ENCODE assay signal across 10 cellular contexts in genomic region chr6:107657373-107657754, GRCh38.
DNase-seq lines count a peak whose midpoint lies in the region; ATAC-seq and TF ChIP-seq lines count a peak whose summit lies in the region.
"Had no signal": no experiment of that assay in that cellular context is flagged by ENCODE, and none has a peak within 500 bp of the region (broad histone marks: within the 10 kb centered on the region; RNA-seq: fewer than 3 reads in every experiment).

No MANE protein-coding gene starts in this region.

- H3K4me1 Mint-ChIP-seq in HFFc6 (ENCODE audit: low read depth) = peaks cover 35% of the 10 kb centered on the region
- peaks cover 36% of the 10 kb centered on the region for H3K4me1 Mint-ChIP-seq in activated CD8-positive, alpha-beta T cell treated with anti-CD3 and anti-CD28 coated beads for 36 hours (ENCODE audit: low read depth)
- H3K4me1 Mint-ChIP-seq in naive thymus-derived CD8-positive, alpha-beta T cell = peaks cover 10 to 56% (median 38%) of the 10 kb centered on the region in 4 donors

- H3K4me3 ChIP-seq in BLaER1 treated with 17β-estradiol and CSF1 and Interleukin-3, amounts not matched to agents 10 nM and 100 nM = peak overlapping the region in 2 of 10 experiments; percentile 23 to 52; a peak in 2 of 20 replicates

- CTCF ChIA-PET in activated CD8-positive, alpha-beta T cell treated with anti-CD3 and anti-CD28 coated beads for 36 hours (lab: Charles Lee) = interaction anchor here (0.6 to 1.9 kb wide), 13 partner anchors 9 to 339 kb away, joined by 3 to 6 read pairs (median 3); partner anchors contain the start of gene PDSS2

- no peaks in the 10 kb centered on the region for H3K36me3 Mint-ChIP-seq in HFFc6 (ENCODE audit: low read depth)
- H3K36me3 Mint-ChIP-seq in activated CD8-positive, alpha-beta T cell treated with anti-CD3 and anti-CD28 coated beads for 36 hours (ENCODE audit: low read depth) = no peaks in the 10 kb centered on the region
- H3K36me3 Mint-ChIP-seq in naive thymus-derived CD8-positive, alpha-beta T cell = no peaks in the 10 kb centered on the region

- no peaks in the 10 kb centered on the region for H3K27me3 ChIP-seq in BLaER1 treated with 17β-estradiol and CSF1 and Interleukin-3, amounts not matched to agents 10 nM and 100 nM
- H3K27me3 ChIP-seq: esophagus muscularis mucosa had no signal

- no peak for TF ChIP-seq CTCF in HFFc6 (IDR thresholded peaks at IDR 0.05)
- TF ChIP-seq CTCF in activated CD8-positive, alpha-beta T cell treated with anti-CD3 and anti-CD28 coated beads for 36 hours (IDR thresholded peaks at IDR 0.05) = no peak

- peaks cover 27 to 97% (median 60%) of the 10 kb centered on the region in 10 experiments for H3K4me1 ChIP-seq in BLaER1 treated with 17β-estradiol and CSF1 and Interleukin-3, amounts not matched to agents 10 nM and 100 nM

- H3K27ac Mint-ChIP-seq in HFFc6 = no peak overlapping the region
- peak overlapping the region; percentile 35 for H3K27ac Mint-ChIP-seq in activated CD8-positive, alpha-beta T cell treated with anti-CD3 and anti-CD28 coated beads for 36 hours
- peak overlapping the region; percentile 74 to 95 (median 90) for H3K27ac Mint-ChIP-seq in naive thymus-derived CD8-positive, alpha-beta T cell
- H3K27ac Mint-ChIP-seq: activated T-helper 2 cell treated with anti-CD3 and anti-CD28 coated beads, Interferon-gamma antibody, Interleukin-2, Interleukin-4, amounts not matched to agents 10 μg/mL and 5 μg/mL and 100 μg/mL, durations not matched to agents 14 hours and 24 hours and 36 hours had no signal

- POLR2A ChIA-PET in activated CD8-positive, alpha-beta T cell treated with anti-CD3 and anti-CD28 coated beads for 36 hours (lab: Charles Lee) = interaction anchor here (0.6 to 1.0 kb wide), 3 partner anchors 9 to 168 kb away, joined by 3 read pairs; no protein-coding TSS in a partner anchor
- POLR2A ChIA-PET in naive thymus-derived CD8-positive, alpha-beta T cell (lab: Charles Lee) = interaction anchor here (0.7 to 2.5 kb wide), 9 partner anchors 10 to 1085 kb away, joined by 3 to 14 read pairs (median 4); partner anchors contain the start of gene PDSS2

- H4K20me1 ChIP-seq in BLaER1 treated with 17β-estradiol and CSF1 and Interleukin-3, amounts not matched to agents 10 nM and 100 nM = no peaks in the 10 kb centered on the region

- intact Hi-C loops in activated CD8-positive, alpha-beta T cell treated with anti-CD3 and anti-CD28 coated beads for 36 hours (cut with micrococcal nuclease) = loop anchor here (10.0 kb wide), 1 partner anchor 333 kb away; no protein-coding TSS in a partner anchor

- peaks cover 0 to 5% (median 0%) of the 10 kb centered on the region in 11 experiments; a peak in 3 of 22 replicates for H3K9me3 ChIP-seq in BLaER1 treated with 17β-estradiol and CSF1 and Interleukin-3, amounts not matched to agents 10 nM and 100 nM (replicated peaks in 1 of 11)
- H3K9me3 ChIP-seq: esophagus muscularis mucosa had no signal

- H3K9me3 Mint-ChIP-seq in HFFc6 = no peaks in the 10 kb centered on the region
- H3K9me3 Mint-ChIP-seq in activated CD8-positive, alpha-beta T cell treated with anti-CD3 and anti-CD28 coated beads for 36 hours = no peaks in the 10 kb centered on the region
- peaks cover 0 to under 1% (median 0%) of the 10 kb centered on the region in 9 donors for H3K9me3 Mint-ChIP-seq in naive thymus-derived CD8-positive, alpha-beta T cell
- H3K9me3 Mint-ChIP-seq: activated T-helper 2 cell treated with anti-CD3 and anti-CD28 coated beads, Interferon-gamma antibody, Interleukin-2, Interleukin-4, amounts not matched to agents 10 μg/mL and 5 μg/mL and 100 μg/mL, durations not matched to agents 14 hours and 24 hours and 36 hours had no signal

- DNase-seq in HFFc6 = no peak
- DNase-seq in activated CD8-positive, alpha-beta T cell treated with anti-CD3 and anti-CD28 coated beads for 36 hours = no peak
- no peak for DNase-seq in naive thymus-derived CD8-positive, alpha-beta T cell
- DNase-seq in MV-4-11 (lab: John Stamatoyannopoulos, UW) = no peak

- peak overlapping the region in 9 of 11 experiments; percentile 60 to 91 (median 77); a peak in 18 of 22 replicates for H3K27ac ChIP-seq in BLaER1 treated with 17β-estradiol and CSF1 and Interleukin-3, amounts not matched to agents 10 nM and 100 nM

- H3K36me3 ChIP-seq in BLaER1 treated with 17β-estradiol and CSF1 and Interleukin-3, amounts not matched to agents 10 nM and 100 nM = no peaks in the 10 kb centered on the region
- H3K36me3 ChIP-seq: esophagus muscularis mucosa had no signal

- H3K4me3 Mint-ChIP-seq in HFFc6 = peak overlapping the region; percentile 77
- peak overlapping the region; percentile 61 for H3K4me3 Mint-ChIP-seq in activated CD8-positive, alpha-beta T cell treated with anti-CD3 and anti-CD28 coated beads for 36 hours
- peak overlapping the region; percentile 70 to 87 (median 82) for H3K4me3 Mint-ChIP-seq in naive thymus-derived CD8-positive, alpha-beta T cell

- H3K4me2 ChIP-seq in BLaER1 treated with 17β-estradiol and CSF1 and Interleukin-3, amounts not matched to agents 10 nM and 100 nM = peak overlapping the region; percentile 61 to 93 (median 83)

- no peak for ATAC-seq in activated CD8-positive, alpha-beta T cell treated with anti-CD3 and anti-CD28 coated beads for 36 hours
- ATAC-seq in naive thymus-derived CD8-positive, alpha-beta T cell = peak in 1 of 2 donors; percentile 2
- ATAC-seq in GM19023 (IDR thresholded peaks at IDR 0.05; ENCODE audit: unreplicated experiment) (no peak), GM19397 (IDR thresholded peaks at IDR 0.05; ENCODE audit: unreplicated experiment) (no peak), GM18520 (IDR thresholded peaks at IDR 0.05; ENCODE audit: unreplicated experiment) (no peak)

- H3K9ac ChIP-seq in BLaER1 treated with 17β-estradiol and CSF1 and Interleukin-3, amounts not matched to agents 10 nM and 100 nM = peak overlapping the region in 8 of 11 experiments; percentile 10 to 78 (median 58); a peak in 15 of 22 replicates

- peaks cover 29% of the 10 kb centered on the region for H3K27me3 Mint-ChIP-seq in HFFc6 (ENCODE audit: insufficient read depth)
- no peaks in the 10 kb centered on the region for H3K27me3 Mint-ChIP-seq in activated CD8-positive, alpha-beta T cell treated with anti-CD3 and anti-CD28 coated beads for 36 hours
- no peaks in the 10 kb centered on the region for H3K27me3 Mint-ChIP-seq in naive thymus-derived CD8-positive, alpha-beta T cell
